8 cellular contexts compared by ENCODE assay signal in genomic region chr19:43667524-43668405, GRCh38. TPM values are rescaled to one million over a fixed set of nuclear protein-coding genes. Genes with fewer than 3 reads are reported as not detected.
DNase-seq lines count a peak whose midpoint lies in the region; ATAC-seq, FAIRE-seq and TF ChIP-seq lines count a peak whose summit lies in the region.

No MANE protein-coding gene starts in this region.

- H3K36me3 Mint-ChIP-seq in GM23338 (ENCODE audit: low read depth): peaks cover 27% of the 10 kb centered on the region
- peaks cover 0 to 33% (median 5%) of the 10 kb centered on the region in 5 donors for H3K36me3 Mint-ChIP-seq in naive thymus-derived CD4-positive, alpha-beta T cell

- H3K27me3 ChIP-seq in GM23338 (ENCODE audit: insufficient read depth): peaks cover 26% of the 10 kb centered on the region
- no peaks in the 10 kb centered on the region for H3K27me3 ChIP-seq in PC-9 (ENCODE audit: insufficient read depth, low read depth)
- no peaks in the 10 kb centered on the region for H3K27me3 ChIP-seq in naive thymus-derived CD4-positive, alpha-beta T cell (ENCODE audit: control insufficient read depth in 2 of 2, insufficient read depth in 2 of 2, low read length in 2 of 2)

- H4K20me1 ChIP-seq in GM23338 (replicated peaks; ENCODE audit: insufficient read depth) (no peaks in the 10 kb centered on the region), PC-9 (ENCODE audit: insufficient read depth) (peaks cover 24% of the 10 kb centered on the region)

- no peak for TF ChIP-seq CTCF in GM23338 (conservative IDR thresholded peaks at IDR 0.05; ENCODE audit: low read depth in 2 of 2)
- no peak for TF ChIP-seq CTCF in PC-9 (conservative IDR thresholded peaks at IDR 0.05)

- CTCF ChIA-PET in PC-9 (lab: Charles Lee): interaction anchor here (0.6 to 1.6 kb wide), 21 partner anchors 16 to 1963 kb away, joined by 3 to 8 read pairs (median 3); partner anchors contain the start of genes KCNN4 and ZNF575
- CTCF ChIA-PET in naive thymus-derived CD4-positive, alpha-beta T cell (lab: Charles Lee): interaction anchor here (0.5 to 1.9 kb wide), 9 partner anchors 34 to 171 kb away, joined by 3 to 6 read pairs (median 4); no protein-coding TSS in a partner anchor

- H3K79me2 ChIP-seq in GM23338 (replicated peaks; ENCODE audit: insufficient read depth): no peaks in the 10 kb centered on the region
- peaks cover 28% of the 10 kb centered on the region for H3K79me2 ChIP-seq in PC-9 (ENCODE audit: low read depth)

- intact Hi-C loops in PC-9 (cut with micrococcal nuclease; ENCODE audit: unreplicated experiment): loop anchor here (1.0 to 2.0 kb wide), 3 partner anchors 19 to 118 kb away; no protein-coding TSS in a partner anchor
- intact Hi-C loops in naive thymus-derived CD4-positive, alpha-beta T cell (cut with micrococcal nuclease): loop anchor here (1.0 to 5.0 kb wide), 16 partner anchors 27 to 1103 kb away; partner anchors contain the start of genes IRGQ (in 2 of the 2), PHLDB3 (in 2 of the 2), SMG9 (in 2 of the 2) and ZNF576 (in 2 of the 2)

- DNase-seq in GM23338 (ENCODE audit: low spot score): peak; percentile 23
- no peak for DNase-seq in PC-9
- DNase-seq in naive thymus-derived CD4-positive, alpha-beta T cell: peak in 1 of 9 donors; percentile 19
- no peak for DNase-seq in kidney tubule cell (ENCODE audit: low spot score)
- DNase-seq in OCI-M1 (lab: John Stamatoyannopoulos, UW): no peak

- ATAC-seq in GM23338: peak; percentile 61
- ATAC-seq in naive thymus-derived CD4-positive, alpha-beta T cell: no peak
- no peak for ATAC-seq in GM21515 (IDR thresholded peaks at IDR 0.05; ENCODE audit: unreplicated experiment)
- ATAC-seq in GM21367 (IDR thresholded peaks at IDR 0.05; ENCODE audit: unreplicated experiment): no peak

- POLR2A ChIA-PET in PC-9 (lab: Charles Lee; ENCODE audit: unreplicated experiment): interaction anchor here (0.5 to 1.3 kb wide), 28 partner anchors 11 to 1421 kb away, joined by 3 to 35 read pairs (median 6); partner anchors contain the start of genes IRGQ, SMG9, ZNF575 and ZNF576
- POLR2A ChIA-PET in naive thymus-derived CD4-positive, alpha-beta T cell (lab: Charles Lee): interaction anchor here (0.6 to 1.7 kb wide), 12 partner anchors 33 to 267 kb away, joined by 3 to 10 read pairs (median 3); partner anchors contain the start of genes IRGQ, SMG9, ZNF45 and ZNF575

- H3K4me1 ChIP-seq in GM23338 (ENCODE audit: insufficient read depth) (peaks cover 20% of the 10 kb centered on the region; the same call in 1 of the 2 replicates), PC-9 (replicated peaks; ENCODE audit: insufficient read depth) (peaks cover 31% of the 10 kb centered on the region)
- peaks cover 16 to 32% of the 10 kb centered on the region in 2 donors for H3K4me1 ChIP-seq in naive thymus-derived CD4-positive, alpha-beta T cell (ENCODE audit: control insufficient read depth in 2 of 2, insufficient read depth in 2 of 2, low read length in 2 of 2)

- FAIRE-seq in endometrium (lab: Jason Lieb, UNC): peak; percentile 54

- H3K4me1 Mint-ChIP-seq in GM23338: peaks cover 31% of the 10 kb centered on the region
- H3K4me1 Mint-ChIP-seq in naive thymus-derived CD4-positive, alpha-beta T cell: peaks cover 40 to 59% (median 51%) of the 10 kb centered on the region in 7 donors

- H3K27me3 Mint-ChIP-seq in GM23338 (ENCODE audit: insufficient read depth, low read depth, poor library complexity): peaks cover 21% of the 10 kb centered on the region
- peaks cover 0 to 8% (median 0%) of the 10 kb centered on the region in 5 donors for H3K27me3 Mint-ChIP-seq in naive thymus-derived CD4-positive, alpha-beta T cell

- peaks cover 12% of the 10 kb centered on the region; the same call in 1 of the 2 replicates for H3F3A ChIP-seq in GM23338 (replicated peaks; ENCODE audit: low read depth)
- peaks cover 28% of the 10 kb centered on the region for H3F3A ChIP-seq in PC-9 (ENCODE audit: insufficient read depth, low read depth)

- H3K9me3 Mint-ChIP-seq in GM23338: no peaks in the 10 kb centered on the region
- H3K9me3 Mint-ChIP-seq in naive thymus-derived CD4-positive, alpha-beta T cell: peaks cover 0 to 3% (median 0%) of the 10 kb centered on the region in 11 donors

- no peaks in the 10 kb centered on the region for H3K36me3 ChIP-seq in GM23338 (ENCODE audit: insufficient read depth)
- H3K36me3 ChIP-seq in PC-9 (ENCODE audit: low read depth): peaks cover 21% of the 10 kb centered on the region
- no peaks in the 10 kb centered on the region for H3K36me3 ChIP-seq in naive thymus-derived CD4-positive, alpha-beta T cell (ENCODE audit: control insufficient read depth in 2 of 3, insufficient read depth in 3 of 3, low read length in 3 of 3)

- BruUV-seq in PC-9 (replicated peaks; lab: Mats Ljungman, UMichigan): no TSS peak

- no peaks in the 10 kb centered on the region for H3K9me3 ChIP-seq in PC-9 (ENCODE audit: insufficient read depth, low read depth)
- H3K9me3 ChIP-seq in naive thymus-derived CD4-positive, alpha-beta T cell (ENCODE audit: control insufficient read depth in 2 of 3, low read length in 3 of 3): no peaks in the 10 kb centered on the region

- peak overlapping the region; percentile 57 for H3K4me3 ChIP-seq in GM23338
- peak overlapping the region; percentile 52; the same call in 1 of the 2 replicates for H3K4me3 ChIP-seq in PC-9
- H3K4me3 ChIP-seq in naive thymus-derived CD4-positive, alpha-beta T cell (ENCODE audit: low read length): peak overlapping the region; percentile 88

- peak overlapping the region; percentile 98 for H3K27ac Mint-ChIP-seq in GM23338
- H3K27ac Mint-ChIP-seq in naive thymus-derived CD4-positive, alpha-beta T cell: peak overlapping the region; percentile 71 to 91 (median 86)

- H3K27ac ChIP-seq in GM23338 (ENCODE audit: low read depth) (peak overlapping the region; percentile 85), PC-9 (no peak overlapping the region)
- no peak overlapping the region for H3K27ac ChIP-seq in naive thymus-derived CD4-positive, alpha-beta T cell (ENCODE audit: low read depth, low read length)

- H3K9me2 ChIP-seq in GM23338 (ENCODE audit: insufficient read depth) (no peaks in the 10 kb centered on the region), PC-9 (ENCODE audit: insufficient read depth) (no peaks in the 10 kb centered on the region)

- H2AFZ ChIP-seq in GM23338: peak overlapping the region; percentile 47
- H2AFZ ChIP-seq in PC-9: no peak overlapping the region

- H3K4me2 ChIP-seq in GM23338 (peak overlapping the region; percentile 83), PC-9 (peak overlapping the region; percentile 70)

- peak overlapping the region; percentile 84 for H3K4me3 Mint-ChIP-seq in GM23338
- peak overlapping the region; percentile 84 to 93 (median 90) for H3K4me3 Mint-ChIP-seq in naive thymus-derived CD4-positive, alpha-beta T cell

RNA-seq across cellular contexts. Expression of gene PLAUR, which starts 2.2 kb away (rescaled TPM):
- 11.1 and 16.5 TPM in 2 replicates for total RNA-seq in GM23338 (2014; rRNA removed; shearing (Covaris generic))
- 20.6 and 21.3 TPM in 2 replicates for polyA plus RNA-seq in GM23338 (2016; fragmentation: Nextera tagmentation; extraction: Ambion mirVana)
- 35.2 and 53.6 TPM in 2 replicates for total RNA-seq in PC-9 (2021)
- 100 to 1,000 TPM in 1 of 5 experiments, 10 to 100 TPM in 2, 1 to 10 TPM in 2; 3.2 to 358 (median 14.4) TPM for total RNA-seq in naive thymus-derived CD4-positive, alpha-beta T cell
- polyA plus RNA-seq in naive thymus-derived CD4-positive, alpha-beta T cell: 1 to 10 TPM in 1 of 2 donors, under 1 TPM in 1; 0.77 to 3.2 TPM

RNA-seq across cellular contexts. Expression of gene CADM4, which starts 28.1 kb away (rescaled TPM):
- 21.2 and 26.0 TPM in 2 replicates for total RNA-seq in GM23338 (2014; rRNA removed; shearing (Covaris generic))
- 3.7 TPM in 2 replicates for polyA plus RNA-seq in GM23338 (2016; fragmentation: Nextera tagmentation; extraction: Ambion mirVana)
- total RNA-seq in PC-9 (2021): 68.3 and 71.1 TPM in 2 replicates
- under 1 TPM; 0.35 to 0.97 (median 0.51) TPM for total RNA-seq in naive thymus-derived CD4-positive, alpha-beta T cell
- polyA plus RNA-seq in naive thymus-derived CD4-positive, alpha-beta T cell: 1 to 10 TPM in 1 of 2 donors, under 1 TPM in 1; 0.34 to 2.0 TPM

RNA-seq across cellular contexts. Expression of gene IRGC, which starts 48.1 kb away (rescaled TPM):
- not detected in 2 replicates for total RNA-seq in GM23338 (2014; rRNA removed; shearing (Covaris generic))
- polyA plus RNA-seq in GM23338 (2016; fragmentation: Nextera tagmentation; extraction: Ambion mirVana): not detected in 2 replicates
- total RNA-seq in PC-9 (2021): not detected in 2 replicates
- not detected for total RNA-seq in naive thymus-derived CD4-positive, alpha-beta T cell
- polyA plus RNA-seq in naive thymus-derived CD4-positive, alpha-beta T cell: not detected

RNA-seq across cellular contexts. Expression of gene ZNF428, which starts 48.3 kb away (rescaled TPM):
- 21.6 and 23.9 TPM in 2 replicates for total RNA-seq in GM23338 (2014; rRNA removed; shearing (Covaris generic))
- 21.1 and 22.5 TPM in 2 replicates for polyA plus RNA-seq in GM23338 (2016; fragmentation: Nextera tagmentation; extraction: Ambion mirVana)
- 46.6 and 61.1 TPM in 2 replicates for total RNA-seq in PC-9 (2021)
- 10 to 100 TPM; 21.7 to 29.1 (median 25.9) TPM for total RNA-seq in naive thymus-derived CD4-positive, alpha-beta T cell
- polyA plus RNA-seq in naive thymus-derived CD4-positive, alpha-beta T cell: 10 to 100 TPM; 13.1 to 16.1 TPM

RNA-seq across cellular contexts. Expression of gene SRRM5, which starts 55.9 kb away (rescaled TPM):
- not detected in 2 replicates for total RNA-seq in GM23338 (2014; rRNA removed; shearing (Covaris generic))
- polyA plus RNA-seq in GM23338 (2016; fragmentation: Nextera tagmentation; extraction: Ambion mirVana): 0.08 and 0.17 TPM in 2 replicates
- total RNA-seq in PC-9 (2021): 0.37 and 0.60 TPM in 2 replicates
- total RNA-seq in naive thymus-derived CD4-positive, alpha-beta T cell: 1 to 10 TPM in 3 of 5 experiments, under 1 TPM in 2; 0.56 to 1.7 (median 1.1) TPM
- 1 to 10 TPM in 1 of 2 donors, under 1 TPM in 1; 0.97 to 1.3 TPM for polyA plus RNA-seq in naive thymus-derived CD4-positive, alpha-beta T cell

Comparison
In these comparisons a context has a peak if more than half of its experiments do, and no peak if none do; other contexts are left out.
1. RNA of gene CADM4, which starts 28.1 kb away (total RNA-seq): 68.3 to 71.1 TPM in PC-9 and 21.2 to 26.0 TPM in GM23338; 0.35 to 0.97 TPM in naive thymus-derived CD4-positive, alpha-beta T cell; every median in the first group is over 10 times any median in the second.
2. Peak in every context shown above with its lines, with median percentiles within 50 percentile points of each other: H3K4me3 ChIP-seq.